ENCODE assay signal across 18 cellular contexts in genomic region chr3:122705379-122705778, GRCh38.
"Had no signal": no experiment of that assay in that cellular context is flagged by ENCODE, and none has a peak within 500 bp of the region (broad histone marks: within the 10 kb centered on the region; RNA-seq: fewer than 3 reads in every experiment).

No MANE protein-coding gene starts in this region.

- ATAC-seq: SK-N-SH treated with all-trans-retinoic acid at 6 μM for 48 hours had no signal

- DNase-seq: KBM-7, MV-4-11, NCI-H1048, NCI-H1105, NCI-H1417, NCI-H1436 treated with DMSO at 0.1 percent for 48 hours, NCI-H1694, NCI-H187 treated with DMSO at 0.1 percent for 48 hours, NCI-H2029 treated with DMSO at 0.1 percent for 48 hours, NCI-H2171 treated with DMSO at 0.1 percent for 48 hours, NCI-H345, NCI-H446 treated with DMSO at 0.1 percent for 48 hours, NCI-H510A treated with DMSO at 0.1 percent for 48 hours, NCI-H526, Right ventricle myocardium superior, RPMI8226 had no signal

- FAIRE-seq: RCC 7860 had no signal
